8 cellular contexts compared by ENCODE assay signal in genomic region chr22:31212783-31213626, GRCh38. TPM values are rescaled to one million over a fixed set of nuclear protein-coding genes. Genes with fewer than 3 reads are reported as not detected.
DNase-seq lines count a peak whose midpoint lies in the region; ATAC-seq and TF ChIP-seq lines count a peak whose summit lies in the region.

No MANE protein-coding gene starts in this region.

- peaks cover 1% of the 10 kb centered on the region; the same call in 1 of the 2 replicates for H3K36me3 ChIP-seq in BJ (ENCODE audit: control insufficient read depth, insufficient read depth, low read length)
- no peaks in the 10 kb centered on the region for H3K36me3 ChIP-seq in Loucy (ENCODE audit: insufficient read depth, low read length)

- H3K4me3 ChIP-seq in BJ (ENCODE audit: low read depth, low read length) (peak overlapping the region; percentile 91), Loucy (ENCODE audit: low read length, poor library complexity, severe bottlenecking) (peak overlapping the region; percentile 93)

- H3K9ac ChIP-seq in Loucy (ENCODE audit: low read depth, low read length, poor library complexity, severe bottlenecking), result peak overlapping the region; percentile 95

- intact Hi-C loops in natural killer cell (cut with micrococcal nuclease), result loop anchor here (1.0 to 5.0 kb wide), 3 partner anchors 18 to 99 kb away; no protein-coding TSS in a partner anchor

- CTCF ChIA-PET in BJ (lab: Yijun Ruan, JAX), result interaction anchor here (0.6 to 7.0 kb wide), 30 partner anchors 8 to 234 kb away, joined by 3 to 78 read pairs (median 4); partner anchors contain the start of genes RNF185 and SELENOM

- peaks cover 9% of the 10 kb centered on the region for H4K20me1 ChIP-seq in Loucy (ENCODE audit: insufficient read depth, low read length, poor library complexity, severe bottlenecking)

- H3K4me2 ChIP-seq in Loucy (ENCODE audit: low read depth, low read length, poor library complexity, severe bottlenecking), result peak overlapping the region; percentile 93

- H3K9me3 Mint-ChIP-seq in central memory CD8-positive, alpha-beta T cell, result no peaks in the 10 kb centered on the region
- no peaks in the 10 kb centered on the region for H3K9me3 Mint-ChIP-seq in natural killer cell

- H3K9me2 ChIP-seq in Loucy (replicated peaks; ENCODE audit: low read depth, low read length), result no peaks in the 10 kb centered on the region

- ATAC-seq in central memory CD8-positive, alpha-beta T cell (replicated peaks; ENCODE audit: extremely low read depth, poor library complexity, severe bottlenecking), result no peak
- ATAC-seq in natural killer cell, result no peak
- no peak for ATAC-seq in GM21381 (IDR thresholded peaks at IDR 0.05; ENCODE audit: unreplicated experiment)
- no peak for ATAC-seq in HG02610 (IDR thresholded peaks at IDR 0.05; ENCODE audit: unreplicated experiment)

- no peak for TF ChIP-seq CTCF in BJ (IDR thresholded peaks at IDR 0.05; ENCODE audit: insufficient read depth, low read depth, low read length)
- TF ChIP-seq CTCF in Loucy (conservative IDR thresholded peaks at IDR 0.05; ENCODE audit: low read length), result no peak
- TF ChIP-seq CTCF in natural killer cell (IDR thresholded peaks at IDR 0.05), result no peak

- peaks cover 44% of the 10 kb centered on the region for H3K4me1 Mint-ChIP-seq in central memory CD8-positive, alpha-beta T cell
- H3K4me1 Mint-ChIP-seq in natural killer cell, result peaks cover 39 to 51% of the 10 kb centered on the region in 2 donors

- no peaks in the 10 kb centered on the region for H3K27me3 ChIP-seq in BJ (ENCODE audit: control insufficient read depth, insufficient read depth, low read length)
- no peaks in the 10 kb centered on the region for H3K27me3 ChIP-seq in Loucy (ENCODE audit: insufficient read depth, low read length, poor library complexity, severe bottlenecking)

- H3K36me3 Mint-ChIP-seq in central memory CD8-positive, alpha-beta T cell (ENCODE audit: insufficient read depth), result peaks cover 12% of the 10 kb centered on the region
- H3K36me3 Mint-ChIP-seq in natural killer cell, result no peaks in the 10 kb centered on the region

- peak overlapping the region; percentile 97 for H2AFZ ChIP-seq in Loucy (ENCODE audit: low read length)

- H3K79me2 ChIP-seq in Loucy (ENCODE audit: insufficient read depth, low read length), result peaks cover 55% of the 10 kb centered on the region

- H3K9me3 ChIP-seq in Loucy (ENCODE audit: insufficient read depth, low read depth, low read length), result no peaks in the 10 kb centered on the region

- peak overlapping the region; percentile 82 for H3K27ac Mint-ChIP-seq in central memory CD8-positive, alpha-beta T cell (ENCODE audit: low read depth)
- peak overlapping the region in 1 of 2 donors; percentile 92 for H3K27ac Mint-ChIP-seq in natural killer cell

- peak overlapping the region; percentile 83 for H3K4me3 Mint-ChIP-seq in central memory CD8-positive, alpha-beta T cell
- H3K4me3 Mint-ChIP-seq in natural killer cell, result peak overlapping the region; percentile 88

- peaks cover 45% of the 10 kb centered on the region for H3K4me1 ChIP-seq in Loucy (ENCODE audit: insufficient read depth, low read length, poor library complexity, severe bottlenecking)

- no peak for DNase-seq in BJ (ENCODE audit: low read depth)
- no peak for DNase-seq in central memory CD8-positive, alpha-beta T cell (ENCODE audit: low spot score in 2 of 2)
- no peak for DNase-seq in natural killer cell
- no peak for DNase-seq in anterior cingulate cortex (lab: John Stamatoyannopoulos, UW)
- DNase-seq in stimulated activated naive CD4-positive, alpha-beta T cell treated with Interleukin-2 at 50 U/mL for 16 hours (lab: John Stamatoyannopoulos, UW), result no peak

- POLR2A ChIA-PET in BJ (lab: Charles Lee), result no interaction called here

- H3F3A ChIP-seq in Loucy (ENCODE audit: low read depth), result no peaks in the 10 kb centered on the region

- H3K27me3 Mint-ChIP-seq in central memory CD8-positive, alpha-beta T cell, result no peaks in the 10 kb centered on the region
- H3K27me3 Mint-ChIP-seq in natural killer cell (ENCODE audit: low read depth in 2 of 2), result no peaks in the 10 kb centered on the region

RNA-seq across cellular contexts. Expression of gene LIMK2, which starts 0.9 kb away (rescaled TPM):
- 5.2 and 5.5 TPM in 2 replicates for polyA plus RNA-seq in BJ (2011; rRNA removed)
- polyA minus RNA-seq in BJ (2011; rRNA and poly(A)+ RNA removed), result 8.7 and 12.8 TPM in 2 replicates
- 10 to 100 TPM; 17.2 to 28.6 (median 19.1) TPM for total RNA-seq in natural killer cell

RNA-seq across cellular contexts. Expression of gene RNF185, which starts 53.0 kb away (rescaled TPM):
- polyA plus RNA-seq in BJ (2011; rRNA removed), result 50.7 and 58.5 TPM in 2 replicates
- polyA minus RNA-seq in BJ (2011; rRNA and poly(A)+ RNA removed), result 21.9 and 34.6 TPM in 2 replicates
- total RNA-seq in natural killer cell, result 10 to 100 TPM; 12.4 to 15.0 (median 13.2) TPM
